ENCODE assay signal across 17 cellular contexts in genomic region chr16:17602678-17603077, GRCh38.
A peak's percentile ranks its signal among the peaks of the same experiment; 100 is the strongest.
DNase-seq lines count a peak whose midpoint lies in the region; ATAC-seq lines count a peak whose summit lies in the region.
"Had no signal": no experiment of that assay in that cellular context is flagged by ENCODE, and none has a peak within 500 bp of the region (broad histone marks: within the 10 kb centered on the region; RNA-seq: fewer than 3 reads in every experiment).

No MANE protein-coding gene starts in this region.

- peaks cover 20% of the 10 kb centered on the region for H3K36me3 Mint-ChIP-seq in natural killer cell treated with Interleukin-12 subunit alpha and Interleukin-12 subunit beta and Interleukin-15 and Interleukin-18, amount 100 ng/mL, for 72 hours

- H3K4me3 ChIP-seq in Jurkat, Clone E6-1 (ENCODE audit: low read length) = no peak overlapping the region

- H3K9me3 Mint-ChIP-seq in natural killer cell treated with Interleukin-12 subunit alpha and Interleukin-12 subunit beta and Interleukin-15 and Interleukin-18, amount 100 ng/mL, for 72 hours = peaks cover 8% of the 10 kb centered on the region

- H3K4me3 Mint-ChIP-seq in natural killer cell treated with Interleukin-12 subunit alpha and Interleukin-12 subunit beta and Interleukin-15 and Interleukin-18, amount 100 ng/mL, for 72 hours = peak overlapping the region; percentile 43

- peak; percentile 31 for DNase-seq in Jurkat, Clone E6-1 (ENCODE audit: low read depth, low spot score)
- peak; percentile 52 for DNase-seq in MV-4-11 (lab: John Stamatoyannopoulos, UW)
- peak; percentile 32 for DNase-seq in SKM-1 treated with dmso at 0.1 percent for 144 hours (lab: John Stamatoyannopoulos, UW; ENCODE audit: unreplicated experiment)
- DNase-seq in natural killer cell treated with Interleukin-12 subunit alpha and Interleukin-12 subunit beta and Interleukin-15 and Interleukin-18, amount 100 ng/mL, for 72 hours (ENCODE audit: low spot score) = no peak
- no peak for DNase-seq in hepatic stellate cell (ENCODE audit: low spot score)
- DNase-seq: DMS79 treated with DMSO at 0.1 percent for 48 hours, HCEC 1CT, NCI-H1105 treated with DMSO at 0.1 percent for 48 hours, NCI-H187, NCI-H2107, NCI-H510A treated with DMSO at 0.1 percent for 48 hours, NCI-H82 had no signal

- peaks cover 22 to 35% of the 10 kb centered on the region in 2 donors for H3K4me1 Mint-ChIP-seq in natural killer cell treated with Interleukin-12 subunit alpha and Interleukin-12 subunit beta and Interleukin-15 and Interleukin-18, amount 100 ng/mL, for 72 hours (ENCODE audit: low read depth in 2 of 2)

- peak overlapping the region; percentile 67 to 77 for H3K27ac Mint-ChIP-seq in natural killer cell treated with Interleukin-12 subunit alpha and Interleukin-12 subunit beta and Interleukin-15 and Interleukin-18, amount 100 ng/mL, for 72 hours

- peaks cover 3 to 11% of the 10 kb centered on the region in 2 donors for H3K27me3 Mint-ChIP-seq in natural killer cell treated with Interleukin-12 subunit alpha and Interleukin-12 subunit beta and Interleukin-15 and Interleukin-18, amount 100 ng/mL, for 72 hours

- peak; percentile 69 to 79 for ATAC-seq in natural killer cell treated with Interleukin-12 subunit alpha and Interleukin-12 subunit beta and Interleukin-15 and Interleukin-18, amount 100 ng/mL, for 72 hours
- ATAC-seq in HG02798 (IDR thresholded peaks at IDR 0.05; ENCODE audit: poor library complexity, unreplicated experiment) = no peak
- no peak for ATAC-seq in HG03439 (IDR thresholded peaks at IDR 0.05; ENCODE audit: unreplicated experiment)
- ATAC-seq in GM21723 (IDR thresholded peaks at IDR 0.05; ENCODE audit: unreplicated experiment) = no peak
- ATAC-seq: HepG2, Right ventricle myocardium inferior had no signal

Comparison
In these comparisons a context has a peak if more than half of its experiments do, and no peak if none do; other contexts are left out.
1. DNase-seq: peak in Jurkat, Clone E6-1 (single experiment), MV-4-11 (single experiment) and SKM-1 treated with dmso at 0.1 percent for 144 hours (single experiment); none in natural killer cell treated with Interleukin-12 subunit alpha and Interleukin-12 subunit beta and Interleukin-15 and Interleukin-18, amount 100 ng/mL, for 72 hours (single experiment) and hepatic stellate cell (single experiment).
2. ATAC-seq: peak in natural killer cell treated with Interleukin-12 subunit alpha and Interleukin-12 subunit beta and Interleukin-15 and Interleukin-18, amount 100 ng/mL, for 72 hours (2 of 2); none in HG02798 (single experiment), HG03439 (single experiment) and GM21723 (single experiment).